In the genomic region with DNA sequence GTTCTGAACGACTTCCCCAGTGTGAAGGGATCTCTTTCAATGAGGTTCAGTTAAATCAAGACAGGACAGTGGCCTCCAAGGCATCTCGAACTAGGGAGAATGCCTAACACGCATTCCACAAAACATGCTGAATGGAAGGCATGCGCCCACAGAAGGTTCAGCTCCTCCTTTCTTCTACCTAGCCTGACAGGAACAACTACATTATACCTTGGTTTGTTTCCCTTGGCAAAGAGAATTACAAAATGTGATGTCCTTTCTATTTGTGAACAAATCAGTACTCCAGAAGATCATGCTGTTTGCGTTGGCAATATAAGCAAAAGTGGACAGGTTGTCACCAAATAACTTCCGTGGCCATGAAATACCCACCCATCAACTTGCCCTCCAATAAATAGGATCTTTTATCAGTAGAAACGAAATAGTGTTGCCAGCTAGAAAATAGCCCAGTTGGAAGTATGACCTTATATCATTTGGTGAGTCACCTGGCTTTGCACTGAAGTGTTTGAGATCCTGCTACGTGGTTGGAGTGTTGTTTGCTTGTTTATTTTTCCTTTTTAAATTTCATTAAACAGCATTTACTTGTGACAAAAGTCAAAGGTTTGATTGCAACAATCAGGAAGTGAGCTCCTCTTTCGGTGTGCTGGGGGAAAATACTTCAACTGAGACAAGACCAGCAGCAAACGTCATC, we compare ENCODE assay signal across 11 cellular contexts.
DNase-seq lines count a peak whose midpoint lies in the region; ATAC-seq and TF ChIP-seq lines count a peak whose summit lies in the region.
"Had no signal": no experiment of that assay in that cellular context is flagged by ENCODE, and none has a peak within 500 bp of the region (broad histone marks: within the 10 kb centered on the region; RNA-seq: fewer than 3 reads in every experiment).

No MANE protein-coding gene starts in this region.

- H2AFZ ChIP-seq in GM23338, result no peak overlapping the region

- no peaks in the 10 kb centered on the region for H3K4me1 Mint-ChIP-seq in GM23338
- peaks cover 7% of the 10 kb centered on the region for H3K4me1 Mint-ChIP-seq in T-helper 17 cell
- H3K4me1 Mint-ChIP-seq in memory B cell, result peaks cover 4% of the 10 kb centered on the region

- H3K4me1 ChIP-seq in GM23338 (ENCODE audit: insufficient read depth), result no peaks in the 10 kb centered on the region

- no peak overlapping the region for H3K4me3 ChIP-seq in GM23338
- H3K4me3 ChIP-seq: ovary, suprapubic skin had no signal

- H3K27ac ChIP-seq in GM23338 (ENCODE audit: low read depth), result no peak overlapping the region
- H3K27ac ChIP-seq: ovary, spleen, suprapubic skin had no signal

- H3K27ac Mint-ChIP-seq in GM23338 (no peak overlapping the region), T-helper 17 cell (no peak overlapping the region), memory B cell (no peak overlapping the region)

- H3K27me3 Mint-ChIP-seq in GM23338 (ENCODE audit: insufficient read depth, low read depth, poor library complexity), result peaks cover 3% of the 10 kb centered on the region
- peaks cover 62% of the 10 kb centered on the region for H3K27me3 Mint-ChIP-seq in T-helper 17 cell
- H3K27me3 Mint-ChIP-seq in memory B cell, result peaks cover 15% of the 10 kb centered on the region

- TF ChIP-seq CTCF in GM23338 (conservative IDR thresholded peaks at IDR 0.05; ENCODE audit: low read depth in 2 of 2), result no peak

- no peaks in the 10 kb centered on the region for H3K9me3 ChIP-seq in T-helper 17 cell (ENCODE audit: control insufficient read depth, low read length, poor library complexity, severe bottlenecking)
- H3K9me3 ChIP-seq: ovary, spleen, suprapubic skin had no signal

- H4K20me1 ChIP-seq in GM23338 (replicated peaks; ENCODE audit: insufficient read depth), result no peaks in the 10 kb centered on the region

- H3K4me3 Mint-ChIP-seq in GM23338 (no peak overlapping the region), T-helper 17 cell (peak overlapping the region; percentile 64), memory B cell (peak overlapping the region; percentile 24)

- H3K9me2 ChIP-seq in GM23338 (ENCODE audit: insufficient read depth), result no peaks in the 10 kb centered on the region

- no peak overlapping the region for H3K4me2 ChIP-seq in GM23338

- H3F3A ChIP-seq in GM23338 (replicated peaks; ENCODE audit: low read depth), result no peaks in the 10 kb centered on the region

- no peaks in the 10 kb centered on the region for H3K36me3 Mint-ChIP-seq in GM23338 (ENCODE audit: low read depth)
- H3K36me3 Mint-ChIP-seq in T-helper 17 cell (ENCODE audit: low read depth), result no peaks in the 10 kb centered on the region
- no peaks in the 10 kb centered on the region for H3K36me3 Mint-ChIP-seq in memory B cell

- H3K9me3 Mint-ChIP-seq in GM23338 (no peaks in the 10 kb centered on the region), memory B cell (peaks cover 2% of the 10 kb centered on the region)

- no peaks in the 10 kb centered on the region for H3K36me3 ChIP-seq in GM23338 (ENCODE audit: insufficient read depth)
- H3K36me3 ChIP-seq: ovary, spleen, suprapubic skin had no signal

- no peaks in the 10 kb centered on the region for H3K79me2 ChIP-seq in GM23338 (replicated peaks; ENCODE audit: insufficient read depth)

- DNase-seq in NCI-H2196 treated with DMSO at 0.1 percent for 48 hours (lab: John Stamatoyannopoulos, UW; ENCODE audit: unreplicated experiment) (peak; percentile 27), NCI-H2196 (lab: John Stamatoyannopoulos, UW; ENCODE audit: unreplicated experiment) (no peak), GM23338 (ENCODE audit: low spot score) (peak; percentile 24), T-helper 17 cell (no peak), memory B cell (ENCODE audit: low spot score in 2 of 2) (no peak), superior temporal gyrus (ENCODE audit: extremely low spot score) (no peak), medulla oblongata (ENCODE audit: extremely low spot score) (no peak)
- no peak for DNase-seq in stimulated activated naive CD8-positive, alpha-beta T cell treated with anti-CD3 and anti-CD28 coated beads, Interleukin-15, Interleukin-2, amounts not matched to agents 100 U/mL and 50 U/mL, for 24 hours
- DNase-seq: spleen had no signal

- no peaks in the 10 kb centered on the region for H3K27me3 ChIP-seq in GM23338 (ENCODE audit: insufficient read depth)
- H3K27me3 ChIP-seq: ovary had no signal

- no peak for ATAC-seq in GM23338
- no peak for ATAC-seq in T-helper 17 cell
- no peak for ATAC-seq in memory B cell (ENCODE audit: low read depth)
- ATAC-seq in stimulated activated naive CD8-positive, alpha-beta T cell treated with anti-CD3 and anti-CD28 coated beads, Interleukin-15, Interleukin-2, amounts not matched to agents 100 U/mL and 50 U/mL, for 24 hours, result no peak

TF ChIP-seq in GM23338, 12 proteins besides CTCF, POLR2A, EP300 and RAD21 (continues in another document):
- TF ChIP-seq, protein P1, sequence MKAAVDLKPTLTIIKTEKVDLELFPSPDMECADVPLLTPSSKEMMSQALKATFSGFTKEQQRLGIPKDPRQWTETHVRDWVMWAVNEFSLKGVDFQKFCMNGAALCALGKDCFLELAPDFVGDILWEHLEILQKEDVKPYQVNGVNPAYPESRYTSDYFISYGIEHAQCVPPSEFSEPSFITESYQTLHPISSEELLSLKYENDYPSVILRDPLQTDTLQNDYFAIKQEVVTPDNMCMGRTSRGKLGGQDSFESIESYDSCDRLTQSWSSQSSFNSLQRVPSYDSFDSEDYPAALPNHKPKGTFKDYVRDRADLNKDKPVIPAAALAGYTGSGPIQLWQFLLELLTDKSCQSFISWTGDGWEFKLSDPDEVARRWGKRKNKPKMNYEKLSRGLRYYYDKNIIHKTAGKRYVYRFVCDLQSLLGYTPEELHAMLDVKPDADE (IDR thresholded peaks at IDR 0.05), result no peak
- TF ChIP-seq NANOG (IDR thresholded peaks at IDR 0.05; ENCODE audit: borderline replicate concordance) (no peak), ZNF331 (CRISPR knock-in tag; IDR thresholded peaks at IDR 0.05; ENCODE audit: low read depth) (no peak), ZNF114 (CRISPR knock-in tag; IDR thresholded peaks at IDR 0.05) (no peak)
- TF ChIP-seq, protein P2, sequence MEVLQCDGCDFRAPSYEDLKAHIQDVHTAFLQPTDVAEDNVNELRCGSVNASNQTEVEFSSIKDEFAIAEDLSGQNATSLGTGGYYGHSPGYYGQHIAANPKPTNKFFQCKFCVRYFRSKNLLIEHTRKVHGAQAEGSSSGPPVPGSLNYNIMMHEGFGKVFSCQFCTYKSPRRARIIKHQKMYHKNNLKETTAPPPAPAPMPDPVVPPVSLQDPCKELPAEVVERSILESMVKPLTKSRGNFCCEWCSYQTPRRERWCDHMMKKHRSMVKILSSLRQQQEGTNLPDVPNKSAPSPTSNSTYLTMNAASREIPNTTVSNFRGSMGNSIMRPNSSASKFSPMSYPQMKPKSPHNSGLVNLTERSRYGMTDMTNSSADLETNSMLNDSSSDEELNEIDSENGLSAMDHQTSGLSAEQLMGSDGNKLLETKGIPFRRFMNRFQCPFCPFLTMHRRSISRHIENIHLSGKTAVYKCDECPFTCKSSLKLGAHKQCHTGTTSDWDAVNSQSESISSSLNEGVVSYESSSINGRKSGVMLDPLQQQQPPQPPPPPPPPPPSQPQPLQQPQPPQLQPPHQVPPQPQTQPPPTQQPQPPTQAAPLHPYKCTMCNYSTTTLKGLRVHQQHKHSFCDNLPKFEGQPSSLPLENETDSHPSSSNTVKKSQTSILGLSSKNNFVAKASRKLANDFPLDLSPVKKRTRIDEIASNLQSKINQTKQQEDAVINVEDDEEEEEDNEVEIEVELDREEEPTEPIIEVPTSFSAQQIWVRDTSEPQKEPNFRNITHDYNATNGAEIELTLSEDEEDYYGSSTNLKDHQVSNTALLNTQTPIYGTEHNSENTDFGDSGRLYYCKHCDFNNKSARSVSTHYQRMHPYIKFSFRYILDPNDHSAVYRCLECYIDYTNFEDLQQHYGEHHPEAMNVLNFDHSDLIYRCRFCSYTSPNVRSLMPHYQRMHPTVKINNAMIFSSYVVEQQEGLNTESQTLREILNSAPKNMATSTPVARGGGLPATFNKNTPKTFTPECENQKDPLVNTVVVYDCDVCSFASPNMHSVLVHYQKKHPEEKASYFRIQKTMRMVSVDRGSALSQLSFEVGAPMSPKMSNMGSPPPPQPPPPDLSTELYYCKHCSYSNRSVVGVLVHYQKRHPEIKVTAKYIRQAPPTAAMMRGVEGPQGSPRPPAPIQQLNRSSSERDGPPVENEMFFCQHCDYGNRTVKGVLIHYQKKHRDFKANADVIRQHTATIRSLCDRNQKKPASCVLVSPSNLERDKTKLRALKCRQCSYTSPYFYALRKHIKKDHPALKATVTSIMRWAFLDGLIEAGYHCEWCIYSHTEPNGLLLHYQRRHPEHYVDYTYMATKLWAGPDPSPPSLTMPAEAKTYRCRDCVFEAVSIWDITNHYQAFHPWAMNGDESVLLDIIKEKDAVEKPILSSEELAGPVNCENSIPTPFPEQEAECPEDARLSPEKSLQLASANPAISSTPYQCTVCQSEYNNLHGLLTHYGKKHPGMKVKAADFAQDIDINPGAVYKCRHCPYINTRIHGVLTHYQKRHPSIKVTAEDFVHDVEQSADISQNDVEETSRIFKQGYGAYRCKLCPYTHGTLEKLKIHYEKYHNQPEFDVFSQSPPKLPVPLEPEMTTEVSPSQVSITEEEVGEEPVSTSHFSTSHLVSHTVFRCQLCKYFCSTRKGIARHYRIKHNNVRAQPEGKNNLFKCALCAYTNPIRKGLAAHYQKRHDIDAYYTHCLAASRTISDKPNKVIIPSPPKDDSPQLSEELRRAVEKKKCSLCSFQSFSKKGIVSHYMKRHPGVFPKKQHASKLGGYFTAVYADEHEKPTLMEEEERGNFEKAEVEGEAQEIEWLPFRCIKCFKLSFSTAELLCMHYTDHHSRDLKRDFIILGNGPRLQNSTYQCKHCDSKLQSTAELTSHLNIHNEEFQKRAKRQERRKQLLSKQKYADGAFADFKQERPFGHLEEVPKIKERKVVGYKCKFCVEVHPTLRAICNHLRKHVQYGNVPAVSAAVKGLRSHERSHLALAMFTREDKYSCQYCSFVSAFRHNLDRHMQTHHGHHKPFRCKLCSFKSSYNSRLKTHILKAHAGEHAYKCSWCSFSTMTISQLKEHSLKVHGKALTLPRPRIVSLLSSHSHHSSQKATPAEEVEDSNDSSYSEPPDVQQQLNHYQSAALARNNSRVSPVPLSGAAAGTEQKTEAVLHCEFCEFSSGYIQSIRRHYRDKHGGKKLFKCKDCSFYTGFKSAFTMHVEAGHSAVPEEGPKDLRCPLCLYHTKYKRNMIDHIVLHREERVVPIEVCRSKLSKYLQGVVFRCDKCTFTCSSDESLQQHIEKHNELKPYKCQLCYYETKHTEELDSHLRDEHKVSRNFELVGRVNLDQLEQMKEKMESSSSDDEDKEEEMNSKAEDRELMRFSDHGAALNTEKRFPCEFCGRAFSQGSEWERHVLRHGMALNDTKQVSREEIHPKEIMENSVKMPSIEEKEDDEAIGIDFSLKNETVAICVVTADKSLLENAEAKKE (CRISPR knock-in tag; IDR thresholded peaks at IDR 0.05), result no peak

Comparison
In these comparisons a context has a peak if more than half of its experiments do, and no peak if none do; other contexts are left out.
1. DNase-seq: peak in NCI-H2196 treated with DMSO at 0.1 percent for 48 hours (single experiment) and GM23338 (single experiment); none in NCI-H2196 (single experiment), T-helper 17 cell (0 of 3), memory B cell (0 of 2), superior temporal gyrus (single experiment), medulla oblongata (single experiment) and stimulated activated naive CD8-positive, alpha-beta T cell treated with anti-CD3 and anti-CD28 coated beads, Interleukin-15, Interleukin-2, amounts not matched to agents 100 U/mL and 50 U/mL, for 24 hours (single experiment).